In genomic region chr22:22848364-22848866, GRCh38 we compare ENCODE assay signal across 8 cellular contexts. TPM values are rescaled to one million over a fixed set of nuclear protein-coding genes. Genes with fewer than 3 reads are reported as not detected.
DNase-seq lines count a peak whose midpoint lies in the region; ATAC-seq and TF ChIP-seq lines count a peak whose summit lies in the region.

No MANE protein-coding gene starts in this region.

- no peaks in the 10 kb centered on the region for H3K36me3 Mint-ChIP-seq in activated naive CD4-positive, alpha-beta T cell treated with anti-CD3 and anti-CD28 coated beads, Interleukin-2, amount 50 U/mL, for 72 hours

- no peaks in the 10 kb centered on the region for H3K9me3 ChIP-seq in HEK293 (ENCODE audit: control insufficient read depth, insufficient read depth, low read depth, low read length)
- no peaks in the 10 kb centered on the region for H3K9me3 ChIP-seq in SJCRH30 (replicated peaks)
- H3K9me3 ChIP-seq in right atrium auricular region: no peaks in the 10 kb centered on the region

- TF ChIP-seq CTCF in HEK293 (tag by site-specific recombination; IDR thresholded peaks at IDR 0.05) (peak; percentile 81), right atrium auricular region (IDR thresholded peaks at IDR 0.05) (peak; percentile 71 to 83)

- CTCF ChIA-PET in HEK293 (lab: Yijun Ruan, JAX): interaction anchor here (0.5 to 6.8 kb wide), 43 partner anchors 9 to 864 kb away, joined by 3 to 107 read pairs (median 6); no protein-coding TSS in a partner anchor

- DNase-seq in C1 segment of cervical spinal cord (lab: John Stamatoyannopoulos, UW) (peak in 8 of 14 donors; percentile 1 to 32 (median 14)), SJCRH30 (peak; percentile 75 to 85), right atrium auricular region (ENCODE audit: low spot score) (no peak), sciatic nerve (ENCODE audit: low spot score) (peak; percentile 84), dedifferentiated amniotic fluid mesenchymal stem cell (ENCODE audit: extremely low spot score) (no peak)
- DNase-seq in activated naive CD4-positive, alpha-beta T cell treated with anti-CD3 and anti-CD28 coated beads, Interleukin-2, amount 50 U/mL, for 72 hours (ENCODE audit: low spot score in 2 of 2): peak in 1 of 2 donors; percentile 79

- POLR2A ChIA-PET in HEK293 (lab: Yijun Ruan, JAX): no interaction called here

- H3K36me3 ChIP-seq in HEK293 (ENCODE audit: control insufficient read depth in 2 of 2, insufficient read depth in 1 of 2, low read length in 2 of 2) (no peaks in the 10 kb centered on the region), SJCRH30 (no peaks in the 10 kb centered on the region), right atrium auricular region (no peaks in the 10 kb centered on the region)

- H3K27ac ChIP-seq in HEK293 (ENCODE audit: extremely low read depth, low read depth, low read length): no peak overlapping the region
- H3K27ac ChIP-seq in SJCRH30: no peak overlapping the region
- H3K27ac ChIP-seq in right atrium auricular region: no peak overlapping the region

- no peak overlapping the region for H3K27ac Mint-ChIP-seq in activated naive CD4-positive, alpha-beta T cell treated with anti-CD3 and anti-CD28 coated beads, Interleukin-2, amount 50 U/mL, for 72 hours

- H3K27me3 ChIP-seq in SJCRH30: no peaks in the 10 kb centered on the region
- H3K27me3 ChIP-seq in right atrium auricular region: no peaks in the 10 kb centered on the region

- H3K9me3 Mint-ChIP-seq in activated naive CD4-positive, alpha-beta T cell treated with anti-CD3 and anti-CD28 coated beads, Interleukin-2, amount 50 U/mL, for 72 hours: no peaks in the 10 kb centered on the region

- intact Hi-C loops in sciatic nerve (cut with DNase I): no loop called here

- H3K4me3 ChIP-seq in HEK293 (ENCODE audit: low read depth, low read length): no peak overlapping the region
- no peak overlapping the region for H3K4me3 ChIP-seq in SJCRH30
- H3K4me3 ChIP-seq in right atrium auricular region: no peak overlapping the region

- H3K4me1 ChIP-seq in HEK293 (ENCODE audit: control insufficient read depth, insufficient read depth, low read length): no peaks in the 10 kb centered on the region
- H3K4me1 ChIP-seq in SJCRH30: peaks cover 8% of the 10 kb centered on the region; the same call in 1 of the 2 replicates
- H3K4me1 ChIP-seq in right atrium auricular region: no peaks in the 10 kb centered on the region

- ATAC-seq in activated naive CD4-positive, alpha-beta T cell treated with anti-CD3 and anti-CD28 coated beads, Interleukin-2, amount 50 U/mL, for 72 hours: peak; percentile 91 to 93
- ATAC-seq in sciatic nerve (peak; percentile 89), GM18517 (IDR thresholded peaks at IDR 0.05; ENCODE audit: unreplicated experiment) (no peak)

TF ChIP-seq in HEK293, 187 proteins besides CTCF, POLR2A, EP300 and RAD21:
- TF ChIP-seq SCRT1 (tag by site-specific recombination; IDR thresholded peaks at IDR 0.05; ENCODE audit: borderline replicate concordance) (peak; percentile 77; the same call in 1 of the 2 replicates), ZNF654 (tag by site-specific recombination; IDR thresholded peaks at IDR 0.05; ENCODE audit: low read depth) (peak; percentile 68), SCRT2 (tag by site-specific recombination; IDR thresholded peaks at IDR 0.05) (peak; percentile 96), ZBTB17 (tag by site-specific recombination; IDR thresholded peaks at IDR 0.05) (peak; percentile 82), GLIS2 (tag by site-specific recombination; IDR thresholded peaks at IDR 0.05) (peak; percentile 48; the same call in 1 of the 2 replicates), ZNF830 (tag by site-specific recombination; IDR thresholded peaks at IDR 0.05; ENCODE audit: low read depth) (no peak), ZNF202 (tag by site-specific recombination; IDR thresholded peaks at IDR 0.05; ENCODE audit: borderline replicate concordance) (no peak), GLIS1 (tag by site-specific recombination; IDR thresholded peaks at IDR 0.05) (peak; percentile 69)
- TF ChIP-seq, protein P1, sequence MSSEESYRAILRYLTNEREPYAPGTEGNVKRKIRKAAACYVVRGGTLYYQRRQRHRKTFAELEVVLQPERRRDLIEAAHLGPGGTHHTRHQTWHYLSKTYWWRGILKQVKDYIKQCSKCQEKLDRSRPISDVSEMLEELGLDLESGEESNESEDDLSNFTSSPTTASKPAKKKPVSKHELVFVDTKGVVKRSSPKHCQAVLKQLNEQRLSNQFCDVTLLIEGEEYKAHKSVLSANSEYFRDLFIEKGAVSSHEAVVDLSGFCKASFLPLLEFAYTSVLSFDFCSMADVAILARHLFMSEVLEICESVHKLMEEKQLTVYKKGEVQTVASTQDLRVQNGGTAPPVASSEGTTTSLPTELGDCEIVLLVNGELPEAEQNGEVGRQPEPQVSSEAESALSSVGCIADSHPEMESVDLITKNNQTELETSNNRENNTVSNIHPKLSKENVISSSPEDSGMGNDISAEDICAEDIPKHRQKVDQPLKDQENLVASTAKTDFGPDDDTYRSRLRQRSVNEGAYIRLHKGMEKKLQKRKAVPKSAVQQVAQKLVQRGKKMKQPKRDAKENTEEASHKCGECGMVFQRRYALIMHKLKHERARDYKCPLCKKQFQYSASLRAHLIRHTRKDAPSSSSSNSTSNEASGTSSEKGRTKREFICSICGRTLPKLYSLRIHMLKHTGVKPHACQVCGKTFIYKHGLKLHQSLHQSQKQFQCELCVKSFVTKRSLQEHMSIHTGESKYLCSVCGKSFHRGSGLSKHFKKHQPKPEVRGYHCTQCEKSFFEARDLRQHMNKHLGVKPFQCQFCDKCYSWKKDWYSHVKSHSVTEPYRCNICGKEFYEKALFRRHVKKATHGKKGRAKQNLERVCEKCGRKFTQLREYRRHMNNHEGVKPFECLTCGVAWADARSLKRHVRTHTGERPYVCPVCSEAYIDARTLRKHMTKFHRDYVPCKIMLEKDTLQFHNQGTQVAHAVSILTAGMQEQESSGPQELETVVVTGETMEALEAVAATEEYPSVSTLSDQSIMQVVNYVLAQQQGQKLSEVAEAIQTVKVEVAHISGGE (tag by site-specific recombination; conservative IDR thresholded peaks at IDR 0.05; ENCODE audit: low read depth): no peak

RNA-seq across cellular contexts. Expression of gene IGLL5, which starts 39.2 kb away (rescaled TPM):
- 0.94 and 1.0 TPM in 2 replicates for total RNA-seq in SJCRH30 (2014; rRNA removed; shearing (Covaris generic))
- total RNA-seq in activated naive CD4-positive, alpha-beta T cell treated with anti-CD3 and anti-CD28 coated beads, Interleukin-2, amount 50 U/mL, for 72 hours: not detected
- 1 to 10 TPM in 1 of 2 donors, under 1 TPM in 1; 0.59 to 1.4 TPM for total RNA-seq in right atrium auricular region
- 0.62 TPM for total RNA-seq in sciatic nerve

Comparison
In these comparisons a context has a peak if more than half of its experiments do, and no peak if none do; other contexts are left out.
1. DNase-seq: peak in C1 segment of cervical spinal cord (8 of 14), SJCRH30 (2 of 2) and sciatic nerve (single experiment); none in right atrium auricular region (single experiment) and dedifferentiated amniotic fluid mesenchymal stem cell (single experiment).